18 cellular contexts compared by ENCODE assay signal in genomic region chr2:156797832-156798231, GRCh38.
A peak's percentile ranks its signal among the peaks of the same experiment; 100 is the strongest.
DNase-seq lines count a peak whose midpoint lies in the region; ATAC-seq and TF ChIP-seq lines count a peak whose summit lies in the region.
"Had no signal": no experiment of that assay in that cellular context is flagged by ENCODE, and none has a peak within 500 bp of the region (broad histone marks: within the 10 kb centered on the region; RNA-seq: fewer than 3 reads in every experiment).

No MANE protein-coding gene starts in this region.

- DNase-seq in DMS 273 (lab: John Stamatoyannopoulos, UW; ENCODE audit: unreplicated experiment) (peak; percentile 5), DMS 273 treated with DMSO at 0.1 percent for 48 hours (lab: John Stamatoyannopoulos, UW) (no peak), NCI-H2029 (lab: John Stamatoyannopoulos, UW) (peak; percentile 3), NCI-H524 (lab: John Stamatoyannopoulos, UW) (peak; percentile 72 to 90), WERI-Rb-1 (peak; percentile 55), posterior cingulate gyrus (no peak), D341Med (ENCODE audit: low spot score) (no peak)
- DNase-seq: CD4-positive, CD25-positive, alpha-beta regulatory T cell; DMS79 treated with DMSO at 0.1 percent for 48 hours; KBM-7; MV-4-11; NCI-H748 treated with DMSO at 0.1 percent for 48 hours; SHP77; T-helper 1 cell had no signal

- H3K27ac ChIP-seq in WERI-Rb-1: peak overlapping the region; percentile 56
- H3K27ac ChIP-seq: 22Rv1 had no signal

- H3K27me3 ChIP-seq in WERI-Rb-1 (ENCODE audit: insufficient read depth, low read depth, severe bottlenecking): no peaks in the 10 kb centered on the region

- no peaks in the 10 kb centered on the region for H3K36me3 ChIP-seq in WERI-Rb-1
- H3K36me3 ChIP-seq: HAP-1 had no signal

- no peak for ATAC-seq in HG02678 (IDR thresholded peaks at IDR 0.05; ENCODE audit: unreplicated experiment)
- ATAC-seq: SK-N-SH treated with all-trans-retinoic acid at 6 μM for 48 hours had no signal

- TF ChIP-seq CTCF in WERI-Rb-1 (IDR thresholded peaks at IDR 0.05; ENCODE audit: low read depth, low read length): no peak

- H3K9me3 ChIP-seq in WERI-Rb-1 (ENCODE audit: severe bottlenecking): no peaks in the 10 kb centered on the region
- H3K9me3 ChIP-seq: HAP-1 had no signal

- H3K4me3 ChIP-seq in WERI-Rb-1 (ENCODE audit: low read depth, low read length): no peak overlapping the region
- H3K4me3 ChIP-seq: HAP-1 had no signal

- intact Hi-C loops in posterior cingulate gyrus (cut with DNase I): no loop called here

Comparison
In these comparisons a context has a peak if more than half of its experiments do, and no peak if none do; other contexts are left out.
1. DNase-seq: peak in DMS 273 (single experiment), NCI-H2029 (single experiment), NCI-H524 (2 of 2) and WERI-Rb-1 (single experiment); none in DMS 273 treated with DMSO at 0.1 percent for 48 hours (single experiment), posterior cingulate gyrus (0 of 10) and D341Med (single experiment).